In genomic region chr4:152310223-152310622, GRCh38 we compare ENCODE assay signal across 10 cellular contexts.
DNase-seq lines count a peak whose midpoint lies in the region; ATAC-seq and TF ChIP-seq lines count a peak whose summit lies in the region.
"Had no signal": no experiment of that assay in that cellular context is flagged by ENCODE, and none has a peak within 500 bp of the region (broad histone marks: within the 10 kb centered on the region; RNA-seq: fewer than 3 reads in every experiment).

No MANE protein-coding gene starts in this region.

- POLR2A ChIA-PET in AG04450 (lab: Yijun Ruan, JAX) = no interaction called here

- H3K9me3 ChIP-seq in AG04450 (ENCODE audit: control insufficient read depth, insufficient read depth, low read length) (no peaks in the 10 kb centered on the region), GM23248 (ENCODE audit: low read depth) (no peaks in the 10 kb centered on the region)
- H3K9me3 ChIP-seq in effector memory CD4-positive, alpha-beta T cell (ENCODE audit: control insufficient read depth, low read length) = no peaks in the 10 kb centered on the region

- no peak for TF ChIP-seq CTCF in AG04450 (IDR thresholded peaks at IDR 0.05; ENCODE audit: low read depth, low read length)
- no peak for TF ChIP-seq CTCF in foreskin keratinocyte (conservative IDR thresholded peaks at IDR 0.05)

- 84 to 86% methylated on average over 2 of the region's 2 CpGs for WGBS in GM23248 (ENCODE audit: low coverage in 1 of 2, low lambda C conversion rate in 2 of 2, missing lambda C conversion rate in 2 of 2), 2 experiments

- no peaks in the 10 kb centered on the region for H3K79me2 ChIP-seq in GM23248 (ENCODE audit: insufficient read depth)

- H3K9ac ChIP-seq in GM23248 = no peak overlapping the region

- no peak overlapping the region for H3K4me2 ChIP-seq in GM23248 (ENCODE audit: unreplicated experiment)

- no peaks in the 10 kb centered on the region for H3K36me3 ChIP-seq in GM23248 (ENCODE audit: low read depth)
- H3K36me3 ChIP-seq in effector memory CD4-positive, alpha-beta T cell (ENCODE audit: control insufficient read depth, insufficient read depth, low read length) = no peaks in the 10 kb centered on the region

- H3K27ac ChIP-seq in AG04450 (ENCODE audit: low read depth, low read length) = no peak overlapping the region
- H3K27ac ChIP-seq in GM23248 = no peak overlapping the region
- no peak overlapping the region for H3K27ac ChIP-seq in foreskin keratinocyte
- H3K27ac ChIP-seq in effector memory CD4-positive, alpha-beta T cell (ENCODE audit: insufficient read depth, low read length, poor library complexity, severe bottlenecking) = no peak overlapping the region

- no peaks in the 10 kb centered on the region for H4K20me1 ChIP-seq in GM23248 (ENCODE audit: insufficient read depth)

- H2AFZ ChIP-seq in GM23248 = no peak overlapping the region

- in situ Hi-C loops in GM23248 (cut with MboI) = no loop called here

- no peaks in the 10 kb centered on the region for H3F3A ChIP-seq in GM23248 (ENCODE audit: insufficient read depth)

- H3K4me1 ChIP-seq in GM23248 (ENCODE audit: insufficient read depth) = 0 out of 2 replicates have a peak, but pooled peaks cover 3% of the 10 kb centered on the region
- peaks cover 4% of the 10 kb centered on the region for H3K4me1 ChIP-seq in foreskin keratinocyte
- H3K4me1 ChIP-seq in effector memory CD4-positive, alpha-beta T cell (ENCODE audit: control insufficient read depth, insufficient read depth, low read length, poor library complexity, severe bottlenecking) = no peaks in the 10 kb centered on the region

- no peak overlapping the region for H3K4me3 ChIP-seq in AG04450 (ENCODE audit: low read depth, low read length)
- H3K4me3 ChIP-seq in GM23248 = no peak overlapping the region
- no peak overlapping the region for H3K4me3 ChIP-seq in effector memory CD4-positive, alpha-beta T cell (ENCODE audit: insufficient read depth, low read depth, low read length, poor library complexity, severe bottlenecking)

- CTCF ChIA-PET in AG04450 (lab: Charles Lee) = no interaction called here

- DNase-seq in AG04450 (ENCODE audit: low read depth, low spot score) (peak; percentile 34), GM23248 (peak; percentile 37), RPMI7951 (ENCODE audit: low read depth) (peak; percentile 99), foreskin keratinocyte (peak; percentile 72 to 84), amygdala (lab: John Stamatoyannopoulos, UW) (no peak)
- no peak for DNase-seq in effector memory CD4-positive, alpha-beta T cell
- DNase-seq: erythroblast, HCEC 1CT had no signal

- peak; percentile 79 for ATAC-seq in foreskin keratinocyte
- ATAC-seq in GM18861 (IDR thresholded peaks at IDR 0.05; ENCODE audit: unreplicated experiment) = no peak
- no peak for ATAC-seq in HG02798 (IDR thresholded peaks at IDR 0.05; ENCODE audit: poor library complexity, unreplicated experiment)

- no peaks in the 10 kb centered on the region for H3K9me2 ChIP-seq in GM23248 (ENCODE audit: insufficient read depth)

- peaks cover 11% of the 10 kb centered on the region for H3K27me3 ChIP-seq in AG04450 (ENCODE audit: control insufficient read depth, insufficient read depth, low read length)
- H3K27me3 ChIP-seq in GM23248 (replicated peaks; ENCODE audit: insufficient read depth) = no peaks in the 10 kb centered on the region
- H3K27me3 ChIP-seq in foreskin keratinocyte = no peaks in the 10 kb centered on the region
- H3K27me3 ChIP-seq in effector memory CD4-positive, alpha-beta T cell (replicated peaks; ENCODE audit: control insufficient read depth, insufficient read depth, low read length, poor library complexity, severe bottlenecking) = no peaks in the 10 kb centered on the region

Comparison
In these comparisons a context has a peak if more than half of its experiments do, and no peak if none do; other contexts are left out.
1. DNase-seq: peak in AG04450 (single experiment), GM23248 (single experiment), RPMI7951 (single experiment) and foreskin keratinocyte (2 of 2); none in amygdala (0 of 56) and effector memory CD4-positive, alpha-beta T cell (0 of 3).